ENCODE assay signal across 25 cellular contexts in genomic region chr7:127745445-127745844, GRCh38.
DNase-seq lines count a peak whose midpoint lies in the region; ATAC-seq and TF ChIP-seq lines count a peak whose summit lies in the region.
"Had no signal": no experiment of that assay in that cellular context is flagged by ENCODE, and none has a peak within 500 bp of the region (broad histone marks: within the 10 kb centered on the region; RNA-seq: fewer than 3 reads in every experiment).

No MANE protein-coding gene starts in this region.

- H3K79me1 ChIP-seq in mesendoderm (ENCODE audit: low read length), result peaks cover 38% of the 10 kb centered on the region

- no peak overlapping the region for H3K56ac ChIP-seq in mesendoderm (ENCODE audit: low read length)

- H3K4me1 Mint-ChIP-seq in WTC11, result peaks cover 73% of the 10 kb centered on the region

- H3K18ac ChIP-seq in mesendoderm (ENCODE audit: low read length), result no peak overlapping the region

- H4K5ac ChIP-seq in mesendoderm (ENCODE audit: low read length), result no peak overlapping the region

- H3K4me1 ChIP-seq in mesendoderm (ENCODE audit: control insufficient read depth, low read depth, low read length), result peaks cover 19% of the 10 kb centered on the region
- H3K4me1 ChIP-seq in hepatocyte (ENCODE audit: insufficient read depth), result no peaks in the 10 kb centered on the region
- no peaks in the 10 kb centered on the region for H3K4me1 ChIP-seq in BE2C
- H3K4me1 ChIP-seq: adrenal gland had no signal

- POLR2A ChIA-PET in WTC11 (lab: Charles Lee), result interaction anchor here (1.5 kb wide), 1 partner anchor 16 kb away, joined by 4 read pairs; no protein-coding TSS in a partner anchor

- no peak overlapping the region for H2BK15ac ChIP-seq in mesendoderm (replicated peaks; ENCODE audit: low read depth)

- H3K27ac Mint-ChIP-seq in WTC11, result peak overlapping the region; percentile 69; the same call in 1 of the 2 replicates
- H3K27ac Mint-ChIP-seq: activated T-helper 1 cell treated with anti-CD3 and anti-CD28 coated beads, Interleukin-12 subunit alpha, Interleukin-12 subunit beta, Interleukin-2, Interleukin-4 antibody, amounts not matched to agents 30 ng/mL and 10 ng/mL and 1 ng/mL, durations not matched to agents 14 hours and 24 hours and 36 hours; dendritic cell treated with granulocyte-macrophage colony-stimulating factor and Interleukin-4, amounts not matched to agents 40 ng/mL and 50 ng/mL, for 4 days; HFFc6; type B pancreatic cell had no signal

- H3K36me3 Mint-ChIP-seq in WTC11, result no peaks in the 10 kb centered on the region

- CTCF ChIA-PET in WTC11 (lab: Charles Lee), result no interaction called here

- H2BK5ac ChIP-seq in mesendoderm (ENCODE audit: low read length), result no peak overlapping the region

- DNase-seq in activated CD4-positive, CD25-positive, alpha-beta regulatory T cell (lab: John Stamatoyannopoulos, UW), result no peak
- DNase-seq in WTC11 (ENCODE audit: low spot score) (no peak), mesendoderm (peak; percentile 44), hepatocyte (ENCODE audit: low spot score) (no peak), BE2C (no peak), lower leg skin (ENCODE audit: low spot score in 2 of 2) (no peak)
- DNase-seq: activated CD4-positive, alpha-beta T cell treated with anti-CD3 and anti-CD28 coated beads, Interleukin-2, amount 50 U/mL, for 1 hour; adrenal gland; COR-L47; DND-41; heart right ventricle; HFFc6; left ventricle myocardium superior; NCI-H1930; NCI-H345; NCI-H82; Right ventricle myocardium superior had no signal

- H3K4me2 ChIP-seq in mesendoderm (ENCODE audit: low read length), result no peak overlapping the region
- H3K4me2 ChIP-seq in hepatocyte, result no peak overlapping the region

- no peak overlapping the region for H3K9ac ChIP-seq in mesendoderm (ENCODE audit: low read length)

- no peak overlapping the region for H2AFZ ChIP-seq in hepatocyte

- peak; percentile 92 to 97 for ATAC-seq in activated CD4-positive, CD25-positive, alpha-beta regulatory T cell treated with anti-CD3 and anti-CD28 coated beads, Interleukin-2, amount 50 U/mL, for 24 hours
- peak; percentile 56 for ATAC-seq in GM18907 (IDR thresholded peaks at IDR 0.05; ENCODE audit: unreplicated experiment)
- ATAC-seq in WTC11, result no peak
- ATAC-seq: heart right ventricle, left ventricle myocardium superior had no signal

- no peak overlapping the region for H2AK5ac ChIP-seq in mesendoderm (ENCODE audit: low read length)

- H3K79me2 ChIP-seq in mesendoderm (ENCODE audit: control insufficient read depth, insufficient read depth, low read length), result peaks cover 39% of the 10 kb centered on the region
- H3K79me2 ChIP-seq in hepatocyte, result peaks cover 93% of the 10 kb centered on the region

- WGBS in mesendoderm (ENCODE audit: extremely low coverage, insufficient coverage, low lambda C conversion rate), result no CpG with 5 or more reads among the region's 1 CpG
- 100% methylated on average over 1 of the region's 1 CpG for WGBS in hepatocyte (ENCODE audit: low lambda C conversion rate, missing lambda C conversion rate)
- 90 to 97% methylated on average over 1 of the region's 1 CpG for WGBS in lower leg skin, 2 donors

- H3K9me3 Mint-ChIP-seq in WTC11, result no peaks in the 10 kb centered on the region
- H3K9me3 Mint-ChIP-seq: activated T-helper 1 cell treated with anti-CD3 and anti-CD28 coated beads, Interleukin-12 subunit alpha, Interleukin-12 subunit beta, Interleukin-2, Interleukin-4 antibody, amounts not matched to agents 30 ng/mL and 10 ng/mL and 1 ng/mL, durations not matched to agents 14 hours and 24 hours and 36 hours; dendritic cell treated with granulocyte-macrophage colony-stimulating factor and Interleukin-4, amounts not matched to agents 40 ng/mL and 50 ng/mL, for 4 days; HFFc6; type B pancreatic cell had no signal

- no peak overlapping the region for H3K4me3 Mint-ChIP-seq in WTC11
- H3K4me3 Mint-ChIP-seq: activated T-helper 1 cell treated with anti-CD3 and anti-CD28 coated beads, Interleukin-12 subunit alpha, Interleukin-12 subunit beta, Interleukin-2, Interleukin-4 antibody, amounts not matched to agents 30 ng/mL and 10 ng/mL and 1 ng/mL, durations not matched to agents 14 hours and 24 hours and 36 hours; dendritic cell treated with granulocyte-macrophage colony-stimulating factor and Interleukin-4, amounts not matched to agents 40 ng/mL and 50 ng/mL, for 4 days; HFFc6; type B pancreatic cell had no signal

- no peak for TF ChIP-seq CTCF in WTC11 (IDR thresholded peaks at IDR 0.05)
- TF ChIP-seq CTCF in hepatocyte (IDR thresholded peaks at IDR 0.05; ENCODE audit: poor library complexity), result no peak
- TF ChIP-seq CTCF in BE2C (IDR thresholded peaks at IDR 0.05; ENCODE audit: low read depth, low read length), result no peak
- TF ChIP-seq CTCF in lower leg skin (IDR thresholded peaks at IDR 0.05), result no peak

- H3K23ac ChIP-seq in mesendoderm (ENCODE audit: low read length), result no peak overlapping the region

- no peaks in the 10 kb centered on the region for H3K9me2 ChIP-seq in hepatocyte (replicated peaks; ENCODE audit: insufficient read depth)

- H3K27ac ChIP-seq in mesendoderm (ENCODE audit: low read depth, low read length) (no peak overlapping the region), hepatocyte (no peak overlapping the region)
- H3K27ac ChIP-seq: 22Rv1, adrenal gland, cardiac muscle cell, heart right ventricle, skin epidermis had no signal

- TF ChIP-seq POLR2A in lower leg skin (IDR thresholded peaks at IDR 0.05), result no peak

- intact Hi-C loops in lower leg skin (cut with DNase I; ENCODE audit: low total_unique reads), result no loop called here

- H2BK120ac ChIP-seq in mesendoderm (ENCODE audit: low read depth, low read length), result no peak overlapping the region

- H4K20me1 ChIP-seq in hepatocyte (ENCODE audit: insufficient read depth, poor library complexity, severe bottlenecking), result peaks cover 24% of the 10 kb centered on the region

- no peaks in the 10 kb centered on the region for H3K36me3 ChIP-seq in mesendoderm (ENCODE audit: control insufficient read depth, insufficient read depth, low read length)
- no peaks in the 10 kb centered on the region for H3K36me3 ChIP-seq in hepatocyte (replicated peaks; ENCODE audit: insufficient read depth, low read depth)
- H3K36me3 ChIP-seq in BE2C, result no peaks in the 10 kb centered on the region
- H3K36me3 ChIP-seq: adrenal gland, cardiac muscle cell had no signal

- no peaks in the 10 kb centered on the region for H3K27me3 Mint-ChIP-seq in WTC11 (ENCODE audit: low read depth)
- H3K27me3 Mint-ChIP-seq: dendritic cell treated with granulocyte-macrophage colony-stimulating factor and Interleukin-4, amounts not matched to agents 40 ng/mL and 50 ng/mL, for 4 days; type B pancreatic cell had no signal

- no peak overlapping the region for H4K8ac ChIP-seq in mesendoderm (ENCODE audit: low read depth, low read length)

- H3K4ac ChIP-seq in mesendoderm (ENCODE audit: low read depth, low read length), result no peak overlapping the region

- H3K27me3 ChIP-seq in mesendoderm (ENCODE audit: insufficient read depth, low read length, poor library complexity), result no peaks in the 10 kb centered on the region
- no peaks in the 10 kb centered on the region for H3K27me3 ChIP-seq in hepatocyte
- H3K27me3 ChIP-seq in BE2C, result no peaks in the 10 kb centered on the region
- H3K27me3 ChIP-seq: adrenal gland, cardiac muscle cell, heart right ventricle had no signal

- H3K4me3 ChIP-seq in mesendoderm (ENCODE audit: low read length), result no peak overlapping the region
- H3K4me3 ChIP-seq in hepatocyte, result no peak overlapping the region
- no peak overlapping the region for H3K4me3 ChIP-seq in BE2C (ENCODE audit: low read depth, low read length)
- H3K4me3 ChIP-seq in lower leg skin (ENCODE audit: low read depth, poor library complexity, severe bottlenecking), result no peak overlapping the region
- H3K4me3 ChIP-seq: adrenal gland, cardiac muscle cell, heart right ventricle, skin epidermis had no signal

- H3K9me3 ChIP-seq in hepatocyte (ENCODE audit: low read depth) (no peaks in the 10 kb centered on the region), BE2C (no peaks in the 10 kb centered on the region)
- H3K9me3 ChIP-seq: adrenal gland, heart right ventricle had no signal

TF ChIP-seq in WTC11, 78 proteins besides CTCF, POLR2A, EP300 and RAD21:
- no peak for TF ChIP-seq E2F1 (CRISPR knock-in tag; IDR thresholded peaks at IDR 0.05)
